ENCODE assay signal across 21 cellular contexts in the genomic region with DNA sequence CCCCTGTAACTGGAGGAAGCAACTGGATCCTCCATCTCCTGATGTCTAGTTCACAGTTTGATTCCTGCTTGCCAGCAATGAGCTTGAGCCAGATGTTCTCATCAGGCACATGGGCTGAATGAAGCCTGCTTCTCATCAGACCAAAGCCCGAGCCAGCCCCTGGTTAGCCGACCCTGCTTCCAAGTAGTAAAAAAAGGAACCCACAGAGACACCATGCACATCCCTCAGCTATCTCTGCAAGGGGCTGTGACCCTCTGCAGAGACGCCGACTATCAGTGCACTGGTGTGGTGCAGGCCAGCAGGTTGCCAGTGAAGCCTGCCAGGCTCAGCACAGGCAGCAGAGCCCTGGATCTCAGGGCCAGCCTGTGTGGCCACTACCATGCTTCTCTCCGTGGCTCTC. TPM values are rescaled to one million over a fixed set of nuclear protein-coding genes. Genes with fewer than 3 reads are reported as not detected.
A peak's percentile ranks its signal among the peaks of the same experiment; 100 is the strongest.
DNase-seq lines count a peak whose midpoint lies in the region; ATAC-seq, FAIRE-seq and TF ChIP-seq lines count a peak whose summit lies in the region.
"Had no signal": no experiment of that assay in that cellular context is flagged by ENCODE, and none has a peak within 500 bp of the region (broad histone marks: within the 10 kb centered on the region; RNA-seq: fewer than 3 reads in every experiment).

No MANE protein-coding gene starts in this region.

- no TSS peak for BruUV-seq in HepG2 (replicated peaks; lab: Mats Ljungman, UMichigan)

- no peak for DNase-seq in HepG2 (ENCODE audit: low spot score)
- no peak for DNase-seq in right lobe of liver
- DNase-seq in NB4 (ENCODE audit: low read depth): peak; percentile 10
- DNase-seq in fibroblast of peridontal ligament (ENCODE audit: extremely low read depth): peak; percentile 24
- DNase-seq in NCI-H2196 treated with DMSO at 0.1 percent for 48 hours (lab: John Stamatoyannopoulos, UW; ENCODE audit: unreplicated experiment): no peak
- DNase-seq in hepatic stellate cell (ENCODE audit: low spot score): no peak
- DNase-seq: 8988T, AML-193, DMS53, Karpas-422, NCI-H1092, NCI-H1436, NCI-H1930, NCI-H2227 treated with DMSO at 0.1 percent for 48 hours, NCI-H510A, NCI-H748 treated with DMSO at 0.1 percent for 48 hours had no signal

- H3K9me3 ChIP-seq in HepG2 (ENCODE audit: low read length): no peaks in the 10 kb centered on the region
- H3K9me3 ChIP-seq in right lobe of liver: no peaks in the 10 kb centered on the region

- in situ Hi-C loops in HepG2 (cut with HindIII; ENCODE audit: extremely low pct_ligation_motif_present, low pct_unique_long_range_greater_than_20kb): no loop called here

- 88% methylated on average over 3 of the region's 5 CpGs for WGBS in HepG2 (ENCODE audit: low lambda C conversion rate)
- WGBS in right lobe of liver (ENCODE audit: insufficient coverage, low coverage, low lambda C conversion rate, missing lambda C conversion rate): no CpG with 5 or more reads among the region's 5 CpGs

- POLR2A ChIA-PET in HepG2 (lab: Yijun Ruan, JAX): interaction anchor here (1.5 to 2.2 kb wide), 2 partner anchors 16 to 529 kb away, joined by 3 to 10 read pairs; no protein-coding TSS in a partner anchor

- FAIRE-seq in HepG2 (lab: Jason Lieb, UNC): no peak
- FAIRE-seq: D721Med, H54 had no signal

- TF ChIP-seq POLR2A in HepG2 (IDR thresholded peaks at IDR 0.05; ENCODE audit: insufficient read depth in 1 of 2, low read depth in 2 of 2, low read length in 2 of 2): no peak
- TF ChIP-seq POLR2A in right lobe of liver (IDR thresholded peaks at IDR 0.05): no peak
- TF ChIP-seq POLR2A in NB4 (IDR thresholded peaks at IDR 0.05; ENCODE audit: extremely low read depth, insufficient read length): no peak

- H3K27me3 ChIP-seq in HepG2 (ENCODE audit: control insufficient read depth in 1 of 2, insufficient read depth in 2 of 2, low read length in 2 of 2) (no peaks in the 10 kb centered on the region), right lobe of liver (no peaks in the 10 kb centered on the region)

- TF ChIP-seq RAD21 in HepG2 (CRISPR knock-in tag; IDR thresholded peaks at IDR 0.05): no peak

- no peak overlapping the region for H2AFZ ChIP-seq in HepG2 (ENCODE audit: low read length)

- H4K20me1 ChIP-seq in HepG2 (ENCODE audit: insufficient read depth, low read length): no peaks in the 10 kb centered on the region

- TF ChIP-seq CTCF in HepG2 (CRISPR knock-in tag; IDR thresholded peaks at IDR 0.05) (no peak), right lobe of liver (IDR thresholded peaks at IDR 0.05) (no peak), NB4 (IDR thresholded peaks at IDR 0.05; ENCODE audit: low read depth, low read length) (no peak)

- H3K4me2 ChIP-seq in HepG2 (ENCODE audit: low read depth, low read length): no peak overlapping the region

- H3K79me2 ChIP-seq in HepG2 (ENCODE audit: insufficient read depth, low read length): peaks cover 37% of the 10 kb centered on the region

- no peak for TF ChIP-seq EP300 in HepG2 (IDR thresholded peaks at IDR 0.05; ENCODE audit: low read depth in 2 of 2, low read length in 2 of 2)
- TF ChIP-seq EP300 in HepG2 (CRISPR knock-in tag; IDR thresholded peaks at IDR 0.05; ENCODE audit: borderline replicate concordance): no peak

- intact Hi-C loops in HepG2 (cut with micrococcal nuclease; ENCODE audit: unreplicated experiment): no loop called here
- intact Hi-C loops in right lobe of liver (cut with DNase I): no loop called here

- peaks cover 79% of the 10 kb centered on the region for H3K4me1 ChIP-seq in HepG2 (ENCODE audit: insufficient read depth, low read length)
- peaks cover 0 to 15% (median 6%) of the 10 kb centered on the region in 4 donors for H3K4me1 ChIP-seq in right lobe of liver

- H3K36me3 ChIP-seq in HepG2 (replicated peaks in 1 of 2; ENCODE audit: control insufficient read depth in 1 of 2, insufficient read depth in 2 of 2, low read length in 2 of 2): peaks cover 5 to 47% of the 10 kb centered on the region in 2 experiments
- peaks cover 0 to 15% (median 9%) of the 10 kb centered on the region in 4 donors for H3K36me3 ChIP-seq in right lobe of liver

- CTCF ChIA-PET in HepG2 (lab: Yijun Ruan, JAX; ENCODE audit: low intra/inter-chr PET ratio, low total read pairs): no interaction called here

- no peak for ATAC-seq in HepG2
- ATAC-seq in right lobe of liver: no peak
- no peak for ATAC-seq in GM21825 (IDR thresholded peaks at IDR 0.05; ENCODE audit: unreplicated experiment)
- no peak for ATAC-seq in HG02588 (IDR thresholded peaks at IDR 0.05; ENCODE audit: unreplicated experiment)
- ATAC-seq: SK-N-SH treated with all-trans-retinoic acid at 6 μM for 48 hours had no signal

- H3K4me3 ChIP-seq in HepG2 (replicated peaks in 1 of 3; ENCODE audit: insufficient read depth in 1 of 3, low read depth in 2 of 3, low read length in 3 of 3): no peak overlapping the region
- H3K4me3 ChIP-seq in right lobe of liver: no peak overlapping the region
- no peak overlapping the region for H3K4me3 ChIP-seq in NB4 (ENCODE audit: low read depth, low read length)

- H3K9ac ChIP-seq in HepG2 (ENCODE audit: insufficient read depth, low read depth, low read length): no peak overlapping the region

- H3K27ac ChIP-seq in HepG2 (ENCODE audit: extremely low read length, insufficient read depth, low read length) (no peak overlapping the region), right lobe of liver (no peak overlapping the region)

TF ChIP-seq in HepG2, 621 proteins besides CTCF, POLR2A, EP300 and RAD21 (continues in another document):
- TF ChIP-seq HMGXB3 (CRISPR knock-in tag; IDR thresholded peaks at IDR 0.05; ENCODE audit: borderline replicate concordance): no peak

RNA-seq across cellular contexts. Expression of gene DCTD, which starts 2.8 kb away (rescaled TPM):
- 67.2 and 85.1 TPM in 2 replicates for total RNA-seq in HepG2 (2016; rRNA removed; fragmentation: Illumina TruSeq; extraction: Trizol)
- total RNA-seq in HepG2 (2016; cell fraction: cytosol; rRNA removed; fragmentation: Illumina TruSeq; extraction: Trizol; ENCODE audit: low read depth): 93.2 and 97.9 TPM in 2 replicates
- 65.6 and 88.0 TPM in 2 replicates for total RNA-seq in HepG2 (2016; cell fraction: insoluble cytoplasmic fraction; rRNA removed; fragmentation: Illumina TruSeq; extraction: Trizol)
- 145 and 146 TPM in 2 replicates for total RNA-seq in HepG2 (2016; cell fraction: membrane; rRNA removed; fragmentation: Illumina TruSeq; extraction: Trizol)
- 60.7 and 77.4 TPM in 2 replicates for total RNA-seq in HepG2 (2016; cell fraction: nucleus; rRNA removed; fragmentation: Illumina TruSeq; extraction: Trizol)
- 94.2 and 95.3 TPM in 2 replicates for polyA plus RNA-seq in HepG2 (2011; rRNA removed)
- polyA plus RNA-seq in HepG2 (2011; cell fraction: cytosol; rRNA removed): 90.5 and 102 TPM in 2 replicates
- polyA plus RNA-seq in HepG2 (2011; cell fraction: nucleus; rRNA removed): 153 and 172 TPM in 2 replicates
- polyA plus RNA-seq in HepG2 (2012): 117 and 124 TPM in 2 replicates
- 108 and 123 TPM in 2 replicates for polyA plus RNA-seq in HepG2 (2016; cell fraction: cytosol; fragmentation: Illumina TruSeq; extraction: Trizol; ENCODE audit: low read depth)
- 93.0 and 99.9 TPM in 2 replicates for polyA plus RNA-seq in HepG2 (2016; cell fraction: insoluble cytoplasmic fraction; fragmentation: Illumina TruSeq; extraction: Trizol; ENCODE audit: low read depth)
- 161 and 166 TPM in 2 replicates for polyA plus RNA-seq in HepG2 (2016; cell fraction: membrane; fragmentation: Illumina TruSeq; extraction: Trizol; ENCODE audit: low read depth)
- 128 and 143 TPM in 2 replicates for polyA plus RNA-seq in HepG2 (2016; cell fraction: nucleus; fragmentation: Illumina TruSeq; extraction: Trizol; ENCODE audit: insufficient read depth, low read depth)
- polyA minus RNA-seq in HepG2 (2011; rRNA and poly(A)+ RNA removed; ENCODE audit: low replicate concordance): 48.3 and 75.7 TPM in 2 replicates
- polyA minus RNA-seq in HepG2 (2011; cell fraction: cytosol; rRNA and poly(A)+ RNA removed): 40.4 and 40.8 TPM in 2 replicates
- polyA minus RNA-seq in HepG2 (2011; cell fraction: nucleus; rRNA and poly(A)+ RNA removed): 85.5 and 94.6 TPM in 2 replicates
- total RNA-seq in right lobe of liver: 10 to 100 TPM; 45.7 to 61.3 (median 51.2) TPM

Comparison
In these comparisons a context has a peak if more than half of its experiments do, and no peak if none do; other contexts are left out.
1. DNase-seq: peak in NB4 (single experiment) and fibroblast of peridontal ligament (single experiment); none in HepG2 (single experiment), right lobe of liver (0 of 3), NCI-H2196 treated with DMSO at 0.1 percent for 48 hours (single experiment) and hepatic stellate cell (single experiment).